Comparison of ENCODE assay signal across 1 cellular context in the genomic region with DNA sequence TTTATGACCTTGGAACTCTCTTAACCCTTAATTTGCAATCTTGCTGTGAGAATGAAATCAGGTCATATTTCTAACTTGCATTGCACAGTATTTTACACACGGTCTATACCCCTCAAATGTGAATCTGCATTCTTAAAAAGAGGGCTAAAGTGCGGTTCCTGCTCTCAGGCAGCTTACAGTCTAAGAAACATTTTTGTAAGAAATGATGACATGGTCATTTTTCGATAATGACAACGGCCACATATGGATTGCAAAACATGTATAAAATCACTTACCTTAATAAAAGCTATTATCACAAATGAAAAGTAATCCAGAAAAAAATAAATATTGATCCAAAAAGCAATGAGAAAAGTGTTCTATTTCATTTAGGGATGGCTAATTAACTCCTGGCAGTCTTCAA.
A peak's percentile ranks its signal among the peaks of the same experiment; 100 is the strongest.
TF ChIP-seq lines count a peak whose summit lies in the region.

No MANE protein-coding gene starts in this region.

TF ChIP-seq in A549, 52 proteins besides CTCF, POLR2A, EP300 and RAD21 (continued from another document):
- TF ChIP-seq, protein P1, sequence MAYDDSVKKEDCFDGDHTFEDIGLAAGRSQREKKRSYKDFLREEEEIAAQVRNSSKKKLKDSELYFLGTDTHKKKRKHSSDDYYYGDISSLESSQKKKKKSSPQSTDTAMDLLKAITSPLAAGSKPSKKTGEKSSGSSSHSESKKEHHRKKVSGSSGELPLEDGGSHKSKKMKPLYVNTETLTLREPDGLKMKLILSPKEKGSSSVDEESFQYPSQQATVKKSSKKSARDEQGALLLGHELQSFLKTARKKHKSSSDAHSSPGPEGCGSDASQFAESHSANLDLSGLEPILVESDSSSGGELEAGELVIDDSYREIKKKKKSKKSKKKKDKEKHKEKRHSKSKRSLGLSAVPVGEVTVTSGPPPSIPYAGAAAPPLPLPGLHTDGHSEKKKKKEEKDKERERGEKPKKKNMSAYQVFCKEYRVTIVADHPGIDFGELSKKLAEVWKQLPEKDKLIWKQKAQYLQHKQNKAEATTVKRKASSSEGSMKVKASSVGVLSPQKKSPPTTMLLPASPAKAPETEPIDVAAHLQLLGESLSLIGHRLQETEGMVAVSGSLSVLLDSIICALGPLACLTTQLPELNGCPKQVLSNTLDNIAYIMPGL (CRISPR knock-in tag; IDR thresholded peaks at IDR 0.05; ENCODE audit: borderline replicate concordance), result no peak
- peak; percentile 68 for TF ChIP-seq MAFK (IDR thresholded peaks at IDR 0.05; ENCODE audit: partially characterized antibody)
- TF ChIP-seq, protein P2, sequence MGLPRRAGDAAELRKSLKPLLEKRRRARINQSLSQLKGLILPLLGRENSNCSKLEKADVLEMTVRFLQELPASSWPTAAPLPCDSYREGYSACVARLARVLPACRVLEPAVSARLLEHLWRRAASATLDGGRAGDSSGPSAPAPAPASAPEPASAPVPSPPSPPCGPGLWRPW (IDR thresholded peaks at IDR 0.05), result no peak
- TF ChIP-seq RFX5 (IDR thresholded peaks at IDR 0.05), result no peak
TF ChIP-seq in A549: peak in this region for 1.
